In genomic region chr19:33387351-33388230, GRCh38 we compare ENCODE assay signal across 22 cellular contexts. TPM values are rescaled to one million over a fixed set of nuclear protein-coding genes. Genes with fewer than 3 reads are reported as not detected.
A peak's percentile ranks its signal among the peaks of the same experiment; 100 is the strongest.
DNase-seq lines count a peak whose midpoint lies in the region; TF ChIP-seq lines count a peak whose summit lies in the region.
"Had no signal": no experiment of that assay in that cellular context is flagged by ENCODE, and none has a peak within 500 bp of the region (broad histone marks: within the 10 kb centered on the region; RNA-seq: fewer than 3 reads in every experiment).

No MANE protein-coding gene starts in this region.

- no peak overlapping the region for H2AFZ ChIP-seq in osteoblast (ENCODE audit: low read length)
- H2AFZ ChIP-seq: GM23338 had no signal

- H3K79me2 ChIP-seq in osteoblast (ENCODE audit: insufficient read depth, low read length): peaks cover 60% of the 10 kb centered on the region

- peaks cover 3% of the 10 kb centered on the region for H3K4me1 Mint-ChIP-seq in mesothelial cell of epicardium
- H3K4me1 Mint-ChIP-seq: activated CD8-positive, alpha-beta memory T cell treated with anti-CD3 and anti-CD28 coated beads, Interleukin-2, amount 10 ng/mL, durations not matched to agents 7 days and 5 days had no signal

- no peak overlapping the region for H3K27ac Mint-ChIP-seq in mesothelial cell of epicardium
- H3K27ac Mint-ChIP-seq: activated CD8-positive, alpha-beta memory T cell treated with anti-CD3 and anti-CD28 coated beads, Interleukin-2, amount 10 ng/mL, durations not matched to agents 7 days and 5 days; activated naive CD8-positive, alpha-beta T cell treated with anti-CD3 and anti-CD28 coated beads, Interleukin-2, amount 10 ng/mL, durations not matched to agents 7 days and 5 days; CD8-positive, alpha-beta memory T cell; GM23338 had no signal

- no peak overlapping the region for H3K27ac ChIP-seq in osteoblast (ENCODE audit: low read depth, low read length)
- H3K27ac ChIP-seq: epithelial cell of prostate had no signal

- no peaks in the 10 kb centered on the region for H3K27me3 Mint-ChIP-seq in mesothelial cell of epicardium (ENCODE audit: low read depth)
- H3K27me3 Mint-ChIP-seq: activated CD8-positive, alpha-beta memory T cell treated with anti-CD3 and anti-CD28 coated beads, Interleukin-2, amount 10 ng/mL, durations not matched to agents 7 days and 5 days; activated naive CD8-positive, alpha-beta T cell treated with anti-CD3 and anti-CD28 coated beads, Interleukin-2, amount 10 ng/mL, durations not matched to agents 7 days and 5 days; CD8-positive, alpha-beta memory T cell had no signal

- TF ChIP-seq CTCF in osteoblast (IDR thresholded peaks at IDR 0.05; ENCODE audit: extremely low read depth, low read depth, low read length) (no peak), mesothelial cell of epicardium (IDR thresholded peaks at IDR 0.05; ENCODE audit: unreplicated experiment) (no peak)

- H3K36me3 ChIP-seq in osteoblast (ENCODE audit: insufficient read depth, low read length): no peaks in the 10 kb centered on the region

- peaks cover 3% of the 10 kb centered on the region for H3K4me1 ChIP-seq in osteoblast (ENCODE audit: insufficient read depth, low read length)

- no peaks in the 10 kb centered on the region for H3K9me3 Mint-ChIP-seq in mesothelial cell of epicardium
- H3K9me3 Mint-ChIP-seq: activated naive CD8-positive, alpha-beta T cell treated with anti-CD3 and anti-CD28 coated beads, Interleukin-2, amount 10 ng/mL, durations not matched to agents 7 days and 5 days; CD8-positive, alpha-beta memory T cell; GM23338 had no signal

- H3K9me3 ChIP-seq in osteoblast (ENCODE audit: low read depth, low read length): no peaks in the 10 kb centered on the region

- H3K4me3 Mint-ChIP-seq in mesothelial cell of epicardium: no peak overlapping the region
- H3K4me3 Mint-ChIP-seq: activated CD8-positive, alpha-beta memory T cell treated with anti-CD3 and anti-CD28 coated beads, Interleukin-2, amount 10 ng/mL, durations not matched to agents 7 days and 5 days; activated naive CD8-positive, alpha-beta T cell treated with anti-CD3 and anti-CD28 coated beads, Interleukin-2, amount 10 ng/mL, durations not matched to agents 7 days and 5 days; CD8-positive, alpha-beta memory T cell; GM23338 had no signal

- H4K20me1 ChIP-seq in osteoblast (ENCODE audit: insufficient read depth, low read length): peaks cover 47% of the 10 kb centered on the region

- no peaks in the 10 kb centered on the region for H3K36me3 Mint-ChIP-seq in mesothelial cell of epicardium
- H3K36me3 Mint-ChIP-seq: activated naive CD8-positive, alpha-beta T cell treated with anti-CD3 and anti-CD28 coated beads, Interleukin-2, amount 10 ng/mL, durations not matched to agents 7 days and 5 days had no signal

- H3K4me3 ChIP-seq in osteoblast (ENCODE audit: insufficient read depth, low read length): no peak overlapping the region
- H3K4me3 ChIP-seq: GM23338 had no signal

- H3K4me2 ChIP-seq in osteoblast (ENCODE audit: insufficient read depth, low read length): no peak overlapping the region
- H3K4me2 ChIP-seq: GM23338 had no signal

- peak; percentile 29 for DNase-seq in NCI-H2171 treated with DMSO at 0.1 percent for 48 hours (lab: John Stamatoyannopoulos, UW)
- DNase-seq in NCI-H2171 (lab: John Stamatoyannopoulos, UW): no peak
- peak; percentile 25 for DNase-seq in D341Med (ENCODE audit: low spot score)
- peak; percentile 41 for DNase-seq in cerebellar cortex (ENCODE audit: low spot score)
- DNase-seq in osteoblast (ENCODE audit: insufficient read length, low spot score, missing footprints): peak; percentile 62
- DNase-seq in mesothelial cell of epicardium (ENCODE audit: low spot score in 2 of 2, unreplicated experiment in 2 of 2): no peak
- no peak for DNase-seq in NCI-H1048 (lab: John Stamatoyannopoulos, UW)
- DNase-seq in NCI-H1930 (lab: John Stamatoyannopoulos, UW): no peak
- DNase-seq: activated CD4-positive, alpha-beta T cell treated with anti-CD3 and anti-CD28 coated beads, Interleukin-2, amount 50 U/mL, for 1 hour; activated CD8-positive, alpha-beta memory T cell treated with anti-CD3 and anti-CD28 coated beads, Interleukin-2, amount 10 ng/mL, durations not matched to agents 7 days and 5 days; activated naive CD8-positive, alpha-beta T cell treated with anti-CD3 and anti-CD28 coated beads, Interleukin-2, amount 10 ng/mL, durations not matched to agents 7 days and 5 days; AML-193; KBM-7; MM.1S; NCI-H146; NCI-H226; NCI-H774; stimulated activated CD4-positive, alpha-beta T cell treated with anti-CD3 and anti-CD28 coated beads, Interleukin-1b, Interleukin-23, amount 100 ng/mL, for 48 hours; T-helper 9 cell had no signal

- H3K27me3 ChIP-seq in osteoblast (ENCODE audit: insufficient read depth, low read length): no peaks in the 10 kb centered on the region

RNA-seq across cellular contexts. Expression of gene CEBPG, which starts 14.1 kb away (rescaled TPM):
- total RNA-seq in osteoblast (31.5 and 35.5 TPM in 2 replicates), mesothelial cell of epicardium (19.5 to 20.6 TPM (median 19.8 TPM) in 3 replicates)

Comparison
In these comparisons a context has a peak if more than half of its experiments do, and no peak if none do; other contexts are left out.
1. DNase-seq: peak in NCI-H2171 treated with DMSO at 0.1 percent for 48 hours (single experiment), D341Med (single experiment), cerebellar cortex (single experiment) and osteoblast (single experiment); none in NCI-H2171 (single experiment), mesothelial cell of epicardium (0 of 2), NCI-H1048 (single experiment) and NCI-H1930 (0 of 2).